Comparison of ENCODE assay signal across 11 cellular contexts in the genomic region with DNA sequence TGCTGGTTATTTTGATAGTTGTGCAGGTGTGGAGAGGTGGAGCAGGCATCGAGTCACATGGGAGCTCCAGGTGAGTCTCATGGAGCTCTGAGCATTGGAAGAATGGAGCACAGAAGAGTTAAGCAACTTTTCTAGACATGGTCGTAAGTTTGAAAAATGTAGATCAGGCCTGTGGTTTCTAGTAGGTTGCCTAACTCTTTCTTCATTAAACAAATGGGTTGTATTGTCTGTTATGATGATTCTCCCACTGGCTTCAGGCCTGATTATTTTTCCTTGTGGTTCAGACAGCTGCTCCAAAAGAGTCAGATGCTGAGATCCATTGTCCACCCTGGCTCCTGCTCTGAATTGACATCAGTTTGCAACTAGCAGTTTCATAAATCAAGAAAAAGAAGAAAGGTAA.
DNase-seq lines count a peak whose midpoint lies in the region; ATAC-seq and TF ChIP-seq lines count a peak whose summit lies in the region.
"Had no signal": no experiment of that assay in that cellular context is flagged by ENCODE, and none has a peak within 500 bp of the region (broad histone marks: within the 10 kb centered on the region; RNA-seq: fewer than 3 reads in every experiment).

No MANE protein-coding gene starts in this region.

- no peaks in the 10 kb centered on the region for H3K9me3 ChIP-seq in CD8-positive, alpha-beta memory T cell (ENCODE audit: low read length)

- no peak for TF ChIP-seq CTCF in coronary artery (IDR thresholded peaks at IDR 0.05)

- CTCF ChIA-PET in CD8-positive, alpha-beta memory T cell (lab: Charles Lee) = interaction anchor here (1.5 kb wide), 1 partner anchor 136 kb away, joined by 3 read pairs; no protein-coding TSS in a partner anchor

- no peak overlapping the region for H3K4me3 ChIP-seq in CD8-positive, alpha-beta memory T cell (ENCODE audit: low read length)
- H3K4me3 ChIP-seq in coronary artery = no peak overlapping the region

- H3K27me3 Mint-ChIP-seq in CD8-positive, alpha-beta memory T cell = peaks cover 0 to 1% of the 10 kb centered on the region in 2 donors
- H3K27me3 Mint-ChIP-seq in naive thymus-derived CD8-positive, alpha-beta T cell = peaks cover 0 to 7% (median 2%) of the 10 kb centered on the region in 5 donors

- no peak for DNase-seq in CD8-positive, alpha-beta memory T cell
- DNase-seq in NOMO-1 (lab: John Stamatoyannopoulos, UW; ENCODE audit: unreplicated experiment in 2 of 2) (peak; percentile 69 to 77), coronary artery (ENCODE audit: low spot score) (no peak), SKM-1 treated with dmso at 0.1 percent for 144 hours (lab: John Stamatoyannopoulos, UW; ENCODE audit: unreplicated experiment) (no peak), head of caudate nucleus (no peak)
- DNase-seq in naive thymus-derived CD8-positive, alpha-beta T cell = no peak
- DNase-seq: activated T-cell treated with anti-CD3 and anti-CD28 coated beads, Interleukin-2, amount 50 U/mL, for 1 hour; NCI-H187 treated with DMSO at 0.1 percent for 48 hours; right cardiac atrium had no signal

- no peaks in the 10 kb centered on the region for H3K27me3 ChIP-seq in CD8-positive, alpha-beta memory T cell (ENCODE audit: insufficient read depth, low read length, poor library complexity, severe bottlenecking)

- H3K36me3 ChIP-seq in CD8-positive, alpha-beta memory T cell (ENCODE audit: insufficient read depth, low read length) = no peaks in the 10 kb centered on the region

- peak overlapping the region; percentile 60 for H3K27ac ChIP-seq in CD8-positive, alpha-beta memory T cell (ENCODE audit: low read depth, low read length)
- peak overlapping the region; percentile 55 to 88 for H3K27ac ChIP-seq in coronary artery

- H3K27ac Mint-ChIP-seq in CD8-positive, alpha-beta memory T cell = peak overlapping the region in 7 of 8 donors; percentile 94 to 99 (median 95)
- H3K27ac Mint-ChIP-seq in naive thymus-derived CD8-positive, alpha-beta T cell = peak overlapping the region; percentile 77 to 97 (median 94)

- peaks cover 0 to 3% (median 0%) of the 10 kb centered on the region in 3 donors for H3K36me3 Mint-ChIP-seq in CD8-positive, alpha-beta memory T cell
- H3K36me3 Mint-ChIP-seq in naive thymus-derived CD8-positive, alpha-beta T cell = no peaks in the 10 kb centered on the region

- H3K9me3 Mint-ChIP-seq in CD8-positive, alpha-beta memory T cell = no peaks in the 10 kb centered on the region
- peaks cover 0 to 2% (median 0%) of the 10 kb centered on the region in 9 donors for H3K9me3 Mint-ChIP-seq in naive thymus-derived CD8-positive, alpha-beta T cell

- intact Hi-C loops in head of caudate nucleus (cut with DNase I) = no loop called here

- H3K4me1 Mint-ChIP-seq in CD8-positive, alpha-beta memory T cell = peaks cover 21 to 37% (median 27%) of the 10 kb centered on the region in 3 donors
- peaks cover 14 to 22% (median 21%) of the 10 kb centered on the region in 4 donors for H3K4me1 Mint-ChIP-seq in naive thymus-derived CD8-positive, alpha-beta T cell

- POLR2A ChIA-PET in CD8-positive, alpha-beta memory T cell (lab: Charles Lee) = no interaction called here
- POLR2A ChIA-PET in naive thymus-derived CD8-positive, alpha-beta T cell (lab: Charles Lee) = interaction anchor here (0.5 kb wide), 1 partner anchor 312 kb away, joined by 3 read pairs; no protein-coding TSS in a partner anchor

- no peak overlapping the region for H3K4me3 Mint-ChIP-seq in CD8-positive, alpha-beta memory T cell
- H3K4me3 Mint-ChIP-seq in naive thymus-derived CD8-positive, alpha-beta T cell = peak overlapping the region in 1 of 10 donors; percentile 51

- no peak for ATAC-seq in naive thymus-derived CD8-positive, alpha-beta T cell
- no peak for ATAC-seq in HG02763 (IDR thresholded peaks at IDR 0.05; ENCODE audit: unreplicated experiment)
- no peak for ATAC-seq in HG02852 (IDR thresholded peaks at IDR 0.05; ENCODE audit: unreplicated experiment)
- ATAC-seq: right cardiac atrium had no signal

- peaks cover 19% of the 10 kb centered on the region for H3K4me1 ChIP-seq in CD8-positive, alpha-beta memory T cell (ENCODE audit: insufficient read depth, low read length)

Comparison
In these comparisons a context has a peak if more than half of its experiments do, and no peak if none do; other contexts are left out.
1. DNase-seq: peak in NOMO-1 (2 of 2); none in CD8-positive, alpha-beta memory T cell (0 of 5), coronary artery (single experiment), naive thymus-derived CD8-positive, alpha-beta T cell (0 of 10), SKM-1 treated with dmso at 0.1 percent for 144 hours (single experiment) and head of caudate nucleus (0 of 42).